ENCODE assay signal across 8 cellular contexts in genomic region chr22:33918676-33919590, GRCh38. TPM values are rescaled to one million over a fixed set of nuclear protein-coding genes. Genes with fewer than 3 reads are reported as not detected.
DNase-seq lines count a peak whose midpoint lies in the region; TF ChIP-seq lines count a peak whose summit lies in the region.

No MANE protein-coding gene starts in this region.

- peaks cover 3% of the 10 kb centered on the region for H3K27me3 Mint-ChIP-seq in nephron progenitor cell (ENCODE audit: low read depth, poor library complexity)

- H3K9me3 Mint-ChIP-seq in nephron progenitor cell, result no peaks in the 10 kb centered on the region

- H3K4me3 ChIP-seq in MG63 (peak overlapping the region; percentile 54), epithelial cell of esophagus (ENCODE audit: low read length) (no peak overlapping the region)

- H3K4me1 Mint-ChIP-seq in nephron progenitor cell, result peaks cover 65% of the 10 kb centered on the region

- H3K9me3 ChIP-seq in MG63, result no peaks in the 10 kb centered on the region

- TF ChIP-seq CTCF in epithelial cell of esophagus (IDR thresholded peaks at IDR 0.05; ENCODE audit: insufficient read depth, low read depth, low read length, missing control alignments) (no peak), nephron progenitor cell (IDR thresholded peaks at IDR 0.05) (no peak)

- H3K4me3 Mint-ChIP-seq in nephron progenitor cell, result peak overlapping the region; percentile 91

- DNase-seq in Daoy (ENCODE audit: low read depth) (peak; percentile 53), MG63 (no peak), epithelial cell of esophagus (ENCODE audit: low read depth) (peak; percentile 4), nephron progenitor cell (peak; percentile 6), posterior cingulate gyrus (no peak), NCI-H748 treated with DMSO at 0.1 percent for 48 hours (lab: John Stamatoyannopoulos, UW) (no peak), GF-D8 (lab: John Stamatoyannopoulos, UW) (no peak)
- DNase-seq in stimulated activated naive CD4-positive, alpha-beta T cell treated with Interleukin-2 at 50 U/mL for 16 hours (lab: John Stamatoyannopoulos, UW), result no peak

- H3K36me3 ChIP-seq in MG63, result no peaks in the 10 kb centered on the region

- intact Hi-C loops in posterior cingulate gyrus (cut with DNase I), result loop anchor here (1.0 kb wide), 1 partner anchor 400 kb away; no protein-coding TSS in a partner anchor

- H3K27me3 ChIP-seq in MG63, result peaks cover 13% of the 10 kb centered on the region

- peaks cover 3% of the 10 kb centered on the region for H3K36me3 Mint-ChIP-seq in nephron progenitor cell (ENCODE audit: low read depth)

- H3K27ac Mint-ChIP-seq in nephron progenitor cell, result no peak overlapping the region

RNA-seq across cellular contexts. Expression of gene LARGE1, which starts 1.3 kb away (rescaled TPM):
- total RNA-seq in Daoy (2014; rRNA removed; shearing (Covaris generic)), result 9.1 and 18.0 TPM in 2 replicates
- total RNA-seq in MG63 (2014; rRNA removed; shearing (Covaris generic); ENCODE audit: low replicate concordance), result 1.0 and 4.1 TPM in 2 replicates

Comparison
In these comparisons a context has a peak if more than half of its experiments do, and no peak if none do; other contexts are left out.
1. DNase-seq: peak in Daoy (single experiment), epithelial cell of esophagus (single experiment) and nephron progenitor cell (single experiment); none in MG63 (single experiment), stimulated activated naive CD4-positive, alpha-beta T cell treated with Interleukin-2 at 50 U/mL for 16 hours (single experiment), posterior cingulate gyrus (0 of 10), NCI-H748 treated with DMSO at 0.1 percent for 48 hours (single experiment) and GF-D8 (single experiment).